ENCODE assay signal across 1 cellular context in genomic region chr5:148482697-148483462, GRCh38.
TF ChIP-seq lines count a peak whose summit lies in the region.

No MANE protein-coding gene starts in this region.

TF ChIP-seq in K562, 482 proteins besides CTCF, POLR2A, EP300 and RAD21 (continued from another document and continues in another):
- TF ChIP-seq ATF6 (CRISPR knock-in tag; IDR thresholded peaks at IDR 0.05): no peak
- TF ChIP-seq ZNF592 (IDR thresholded peaks at IDR 0.05): no peak
- TF ChIP-seq U2AF2 (optimal IDR thresholded peaks at IDR 0.05; ENCODE audit: low read depth, low read length): no peak
- TF ChIP-seq MTF1 (CRISPR knock-in tag; IDR thresholded peaks at IDR 0.05; ENCODE audit: borderline replicate concordance): no peak
- no peak for TF ChIP-seq MLLT1 (IDR thresholded peaks at IDR 0.05)
- TF ChIP-seq PHF21A (IDR thresholded peaks at IDR 0.05; ENCODE audit: borderline replicate concordance, low read depth): 0 out of 2 replicates have a peak, but pooled peaks have one; percentile 31
- peak; percentile 1 for TF ChIP-seq MEIS2 (IDR thresholded peaks at IDR 0.05; ENCODE audit: partially characterized antibody)
- TF ChIP-seq PATZ1 (CRISPR knock-in tag; IDR thresholded peaks at IDR 0.05; ENCODE audit: borderline replicate concordance): no peak
- TF ChIP-seq ZC3H11A (IDR thresholded peaks at IDR 0.05; ENCODE audit: low read depth, low read length): no peak
- no peak for TF ChIP-seq MXD1 (CRISPR knock-in tag; IDR thresholded peaks at IDR 0.05; ENCODE audit: borderline replicate concordance, poor library complexity, severe bottlenecking)
- no peak; the same call in 1 of the 2 replicates for TF ChIP-seq MAX (CRISPR knock-in tag; IDR thresholded peaks at IDR 0.05)
- no peak for TF ChIP-seq RBM22 (IDR thresholded peaks at IDR 0.05; ENCODE audit: low read depth, low read length, poor library complexity, severe bottlenecking)
- TF ChIP-seq HOMEZ (CRISPR knock-in tag; IDR thresholded peaks at IDR 0.05): no peak
- TF ChIP-seq ZNF395 (CRISPR knock-in tag; IDR thresholded peaks at IDR 0.05): no peak
- no peak for TF ChIP-seq ZNF551 (CRISPR knock-in tag; IDR thresholded peaks at IDR 0.05)
- no peak for TF ChIP-seq SNAPC5 (CRISPR knock-in tag; IDR thresholded peaks at IDR 0.05)
- no peak for TF ChIP-seq ZNF436 (CRISPR knock-in tag; IDR thresholded peaks at IDR 0.05)
- TF ChIP-seq FOXK2 (conservative IDR thresholded peaks at IDR 0.05 in 1 of 2, IDR thresholded peaks at IDR 0.05 in 1 of 2; ENCODE audit: low read depth in 2 of 2): peak; percentile 30 to 44; a peak in 1 of 4 replicates
- TF ChIP-seq RAD51 (IDR thresholded peaks at IDR 0.05; ENCODE audit: borderline replicate concordance, low read depth): no peak
- TF ChIP-seq AFF1 (IDR thresholded peaks at IDR 0.05; ENCODE audit: low read depth in 1 of 2, partially characterized antibody in 2 of 2): peak in 1 of 2 experiments; percentile 27
- no peak for TF ChIP-seq SAP30 (IDR thresholded peaks at IDR 0.05; ENCODE audit: borderline replicate concordance, insufficient read depth, low read depth, low read length, poor library complexity, severe bottlenecking)
- no peak for TF ChIP-seq FIP1L1 (IDR thresholded peaks at IDR 0.05; ENCODE audit: low read depth, low read length, poor library complexity, severe bottlenecking)
- TF ChIP-seq STAT6 (CRISPR knock-in tag; IDR thresholded peaks at IDR 0.05): no peak
- TF ChIP-seq CBFB (CRISPR knock-in tag; IDR thresholded peaks at IDR 0.05): peak; percentile 55; the same call in 1 of the 2 replicates
- TF ChIP-seq FOXP1 (CRISPR knock-in tag; IDR thresholded peaks at IDR 0.05): no peak
- peak; percentile 63 for TF ChIP-seq ZFP36 (IDR thresholded peaks at IDR 0.05; ENCODE audit: low read depth, low read length, partially characterized antibody)
- TF ChIP-seq ZNF655 (CRISPR knock-in tag; IDR thresholded peaks at IDR 0.05): no peak
